Comparison of ENCODE assay signal across 13 cellular contexts in genomic region chr3:62159693-62160092, GRCh38.
DNase-seq lines count a peak whose midpoint lies in the region; ATAC-seq and TF ChIP-seq lines count a peak whose summit lies in the region.
"Had no signal": no experiment of that assay in that cellular context is flagged by ENCODE, and none has a peak within 500 bp of the region (broad histone marks: within the 10 kb centered on the region; RNA-seq: fewer than 3 reads in every experiment).

No MANE protein-coding gene starts in this region.

- DNase-seq in amniotic epithelial cell (ENCODE audit: low read depth) (peak; percentile 29), myocyte (ENCODE audit: low read depth) (peak; percentile 93), tibial artery (peak; percentile 88 to 94), LoVo (ENCODE audit: low spot score) (no peak), SK-N-DZ (ENCODE audit: low spot score) (no peak)
- DNase-seq: activated CD8-positive, alpha-beta T cell treated with anti-CD3 and anti-CD28 coated beads for 36 hours; amygdala; DMS153; foreskin melanocyte; NCI-H526 treated with DMSO at 0.1 percent for 48 hours had no signal

- WGBS in gastroesophageal sphincter (ENCODE audit: low coverage in 1 of 2), 2 donors, result 18 to 47% methylated on average over 6 of the region's 6 CpGs

- TF ChIP-seq CTCF in gastroesophageal sphincter (IDR thresholded peaks at IDR 0.05), result no peak
- TF ChIP-seq CTCF in tibial artery (IDR thresholded peaks at IDR 0.05), result no peak

- H3K27me3 ChIP-seq in gastroesophageal sphincter (no peaks in the 10 kb centered on the region), tibial artery (no peaks in the 10 kb centered on the region)

- peaks cover 26 to 52% (median 34%) of the 10 kb centered on the region in 3 donors for H3K4me1 ChIP-seq in gastroesophageal sphincter
- H3K4me1 ChIP-seq in tibial artery, result peaks cover 0 to 100% (median 57%) of the 10 kb centered on the region in 4 donors

- H3K9me3 ChIP-seq in gastroesophageal sphincter, result no peaks in the 10 kb centered on the region
- H3K9me3 ChIP-seq in tibial artery, result no peaks in the 10 kb centered on the region

- no peak overlapping the region for H3K4me3 ChIP-seq in gastroesophageal sphincter
- H3K4me3 ChIP-seq in tibial artery, result peak overlapping the region in 1 of 2 donors; percentile 5

- no peak for TF ChIP-seq POLR2A in gastroesophageal sphincter (IDR thresholded peaks at IDR 0.05)

- H3K36me3 ChIP-seq in gastroesophageal sphincter (no peaks in the 10 kb centered on the region), tibial artery (peaks cover 0 to 5% (median 0%) of the 10 kb centered on the region in 3 donors)

- TF ChIP-seq EP300 in gastroesophageal sphincter (IDR thresholded peaks at IDR 0.05), result no peak

- peak; percentile 93 for ATAC-seq in gastroesophageal sphincter
- ATAC-seq in GM18868 (IDR thresholded peaks at IDR 0.05; ENCODE audit: unreplicated experiment), result no peak
- ATAC-seq in HG03175 (IDR thresholded peaks at IDR 0.05; ENCODE audit: unreplicated experiment), result no peak
- ATAC-seq: activated CD8-positive, alpha-beta T cell treated with anti-CD3 and anti-CD28 coated beads for 36 hours had no signal

- peak overlapping the region; percentile 77 to 87 (median 80) for H3K27ac ChIP-seq in gastroesophageal sphincter
- peak overlapping the region; percentile 81 to 84 for H3K27ac ChIP-seq in tibial artery

- intact Hi-C loops in tibial artery (cut with DNase I; ENCODE audit: low total_unique reads), result no loop called here

Comparison
In these comparisons a context has a peak if more than half of its experiments do, and no peak if none do; other contexts are left out.
1. DNase-seq: peak in amniotic epithelial cell (single experiment), myocyte (single experiment) and tibial artery (2 of 2); none in LoVo (single experiment) and SK-N-DZ (single experiment).